Comparison of ENCODE assay signal across 9 cellular contexts in the genomic region with DNA sequence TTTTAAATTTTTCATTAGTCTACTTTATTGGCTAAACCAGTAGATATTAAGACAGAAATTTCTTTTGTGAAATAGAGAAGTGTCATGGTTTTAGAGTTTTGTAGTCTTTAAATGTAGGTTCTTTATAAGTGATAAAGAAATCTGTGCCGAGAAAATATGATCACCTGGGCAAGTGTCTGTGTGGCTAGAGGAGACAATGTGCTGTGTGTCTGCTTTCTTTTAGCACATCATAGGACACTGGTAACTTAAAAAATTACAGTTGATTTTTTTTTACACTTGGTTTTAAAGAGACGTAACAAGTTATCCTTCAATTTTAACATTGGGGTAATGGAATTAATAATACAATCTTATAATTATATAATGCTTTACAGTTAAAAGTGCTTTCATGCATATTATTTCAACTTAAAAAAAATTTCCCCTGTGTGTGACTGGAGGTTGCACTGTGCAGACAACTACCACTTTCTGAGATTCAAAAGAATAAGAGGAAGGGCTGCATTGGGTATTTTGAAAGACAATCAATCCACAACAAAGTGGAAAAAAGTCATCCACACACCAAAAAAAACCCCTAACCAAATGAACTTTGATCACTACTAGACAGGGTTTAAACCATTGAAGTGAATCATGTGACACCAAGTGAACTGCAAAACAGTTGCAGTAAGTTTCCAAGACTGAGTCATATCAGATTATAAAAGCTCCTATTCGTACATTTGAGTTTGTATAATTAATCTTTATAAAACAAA. TPM values are rescaled to one million over a fixed set of nuclear protein-coding genes. Genes with fewer than 3 reads are reported as not detected.
DNase-seq lines count a peak whose midpoint lies in the region; ATAC-seq and TF ChIP-seq lines count a peak whose summit lies in the region.
"Had no signal": no experiment of that assay in that cellular context is flagged by ENCODE, and none has a peak within 500 bp of the region (broad histone marks: within the 10 kb centered on the region; RNA-seq: fewer than 3 reads in every experiment).

No MANE protein-coding gene starts in this region.

- DNase-seq in HCEC 1CT (peak; percentile 59), MV-4-11 (lab: John Stamatoyannopoulos, UW) (peak; percentile 12), fibroblast of pulmonary artery (ENCODE audit: low read depth) (peak; percentile 51), dedifferentiated amniotic fluid mesenchymal stem cell (ENCODE audit: extremely low spot score) (no peak), SIG-M5 (lab: John Stamatoyannopoulos, UW) (no peak), upper lobe of left lung (no peak)
- DNase-seq in activated CD8-positive, alpha-beta memory T cell treated with anti-CD3 and anti-CD28 coated beads for 24 hours = no peak

- WGBS in upper lobe of left lung, 2 donors = 77 to 79% methylated on average over 3 of the region's 3 CpGs

- TF ChIP-seq CTCF in fibroblast of pulmonary artery (IDR thresholded peaks at IDR 0.05; ENCODE audit: low read length, missing control alignments) = no peak
- no peak for TF ChIP-seq CTCF in upper lobe of left lung (IDR thresholded peaks at IDR 0.05)

- TF ChIP-seq POLR2A in upper lobe of left lung (IDR thresholded peaks at IDR 0.05) = no peak

- no peaks in the 10 kb centered on the region for H3K27me3 ChIP-seq in upper lobe of left lung
- H3K27me3 ChIP-seq: SJSA1 had no signal

- no peak overlapping the region for H3K27ac ChIP-seq in upper lobe of left lung
- H3K27ac ChIP-seq: SJSA1 had no signal

- H3K36me3 ChIP-seq in upper lobe of left lung = no peaks in the 10 kb centered on the region
- H3K36me3 ChIP-seq: SJSA1 had no signal

- TF ChIP-seq EP300 in upper lobe of left lung (IDR thresholded peaks at IDR 0.05) = no peak

- H3K4me3 ChIP-seq in fibroblast of pulmonary artery (replicated peaks; ENCODE audit: low read depth, low read length) (no peak overlapping the region), upper lobe of left lung (no peak overlapping the region)
- H3K4me3 ChIP-seq: SJSA1 had no signal

- H3K4me1 ChIP-seq in upper lobe of left lung = peaks cover 8% of the 10 kb centered on the region in 4 donors
- H3K4me1 ChIP-seq: SJSA1 had no signal

- ATAC-seq in GM18511 (IDR thresholded peaks at IDR 0.05; ENCODE audit: unreplicated experiment) = peak; percentile 64
- ATAC-seq in upper lobe of left lung (ENCODE audit: low FRiP score in 2 of 2) = no peak

- no peaks in the 10 kb centered on the region for H3K9me3 ChIP-seq in upper lobe of left lung
- H3K9me3 ChIP-seq: SJSA1 had no signal

RNA-seq across cellular contexts. Expression of a gene that starts 50.0 kb away (rescaled TPM):
- 1 to 10 TPM; 2.0 to 7.3 (median 4.0) TPM for total RNA-seq in upper lobe of left lung
- total RNA-seq: SJSA1 had no signal

Comparison
In these comparisons a context has a peak if more than half of its experiments do, and no peak if none do; other contexts are left out.
1. DNase-seq: peak in HCEC 1CT (single experiment), MV-4-11 (single experiment) and fibroblast of pulmonary artery (single experiment); none in dedifferentiated amniotic fluid mesenchymal stem cell (single experiment), activated CD8-positive, alpha-beta memory T cell treated with anti-CD3 and anti-CD28 coated beads for 24 hours (single experiment), SIG-M5 (single experiment) and upper lobe of left lung (0 of 2).